ENCODE assay signal across 15 cellular contexts in genomic region chr5:111514087-111514486, GRCh38. TPM values are rescaled to one million over a fixed set of nuclear protein-coding genes. Genes with fewer than 3 reads are reported as not detected.
DNase-seq lines count a peak whose midpoint lies in the region; ATAC-seq and TF ChIP-seq lines count a peak whose summit lies in the region.
"Had no signal": no experiment of that assay in that cellular context is flagged by ENCODE, and none has a peak within 500 bp of the region (broad histone marks: within the 10 kb centered on the region; RNA-seq: fewer than 3 reads in every experiment).

No MANE protein-coding gene starts in this region.

- no peak overlapping the region for H3K4me2 ChIP-seq in smooth muscle cell

- 93% methylated on average over 3 of the region's 3 CpGs for WGBS in smooth muscle cell (ENCODE audit: low lambda C conversion rate)
- WGBS in spleen, 5 donors, result 91 to 96% (median 95%) methylated on average over 3 of the region's 3 CpGs

- peaks cover 42% of the 10 kb centered on the region for H3K4me1 Mint-ChIP-seq in activated T-cell treated with anti-CD3 and anti-CD28 coated beads, Interleukin-2, amount 50 U/mL, for 72 hours (ENCODE audit: low read depth)

- TF ChIP-seq CTCF in RWPE2 (IDR thresholded peaks at IDR 0.05; ENCODE audit: poor library complexity, severe bottlenecking) (no peak), smooth muscle cell (IDR thresholded peaks at IDR 0.05; ENCODE audit: borderline replicate concordance, insufficient read depth, poor library complexity, severe bottlenecking) (no peak), spleen (IDR thresholded peaks at IDR 0.05 in 8 of 11, conservative IDR thresholded peaks at IDR 0.05 in 3 of 11) (no peak)

- peaks cover 23% of the 10 kb centered on the region for H3K36me3 ChIP-seq in RWPE2 (ENCODE audit: low read depth)
- no peaks in the 10 kb centered on the region for H3K36me3 ChIP-seq in smooth muscle cell (ENCODE audit: low read depth)
- H3K36me3 ChIP-seq in spleen, result no peaks in the 10 kb centered on the region
- H3K36me3 ChIP-seq: adrenal gland had no signal

- H3K4me1 ChIP-seq in RWPE2 (ENCODE audit: insufficient read depth, poor library complexity, severe bottlenecking) (peaks cover 24% of the 10 kb centered on the region), smooth muscle cell (ENCODE audit: low read depth) (peaks cover 34% of the 10 kb centered on the region), spleen (peaks cover 12 to 39% (median 32%) of the 10 kb centered on the region in 6 donors)

- H3K4me3 Mint-ChIP-seq in activated T-cell treated with anti-CD3 and anti-CD28 coated beads, Interleukin-2, amount 50 U/mL, for 72 hours, result peak overlapping the region in 1 of 2 donors; percentile 15

- no peak for DNase-seq in activated T-cell treated with anti-CD3 and anti-CD28 coated beads, Interleukin-2, amount 50 U/mL, for 72 hours
- DNase-seq in activated T-cell treated with anti-CD3 and anti-CD28 coated beads, Interleukin-2, amount 50 U/mL, for 1 hour, result no peak
- no peak for DNase-seq in RWPE2 (ENCODE audit: low spot score)
- peak; percentile 43 for DNase-seq in fibroblast of peridontal ligament (ENCODE audit: extremely low read depth)
- no peak for DNase-seq in smooth muscle cell (lab: John Stamatoyannopoulos, UW; ENCODE audit: unreplicated experiment)
- no peak for DNase-seq in spleen
- no peak for DNase-seq in activated CD4-positive, alpha-beta T cell treated with anti-CD3 and anti-CD28 coated beads, Interleukin-2, amount 50 U/mL, for 4 hours
- no peak for DNase-seq in DMS53 (lab: John Stamatoyannopoulos, UW)
- DNase-seq: adrenal gland; cortex of kidney; MV-4-11; NCI-H2171; SIG-M5; stimulated activated CD4-positive, alpha-beta T cell treated with anti-CD3 and anti-CD28 coated beads, Interleukin-15, amount 100 ng/mL, for 24 hours had no signal

- no peaks in the 10 kb centered on the region for H3K9me3 ChIP-seq in RWPE2 (ENCODE audit: severe bottlenecking)
- H3K9me3 ChIP-seq in smooth muscle cell (replicated peaks; ENCODE audit: low read depth), result no peaks in the 10 kb centered on the region
- H3K9me3 ChIP-seq in spleen, result no peaks in the 10 kb centered on the region
- H3K9me3 ChIP-seq: adrenal gland had no signal

- intact Hi-C loops in spleen (cut with DNase I; ENCODE audit: low total_unique reads), result no loop called here

- H3K27me3 ChIP-seq in RWPE2 (ENCODE audit: insufficient read depth, poor library complexity, severe bottlenecking), result no peaks in the 10 kb centered on the region
- no peaks in the 10 kb centered on the region for H3K27me3 ChIP-seq in smooth muscle cell (ENCODE audit: low read depth)
- no peaks in the 10 kb centered on the region for H3K27me3 ChIP-seq in spleen (replicated peaks in 1 of 7)
- H3K27me3 ChIP-seq: adrenal gland had no signal

- H2AFZ ChIP-seq in smooth muscle cell (ENCODE audit: low read depth), result no peak overlapping the region

- H3K9ac ChIP-seq in smooth muscle cell (ENCODE audit: low read depth), result no peak overlapping the region

- H3K9me3 Mint-ChIP-seq in activated T-cell treated with anti-CD3 and anti-CD28 coated beads, Interleukin-2, amount 50 U/mL, for 72 hours, result no peaks in the 10 kb centered on the region
- H3K9me3 Mint-ChIP-seq: memory B cell had no signal

- H3K27ac ChIP-seq in RWPE2 (ENCODE audit: poor library complexity, severe bottlenecking) (peak overlapping the region; percentile 94), smooth muscle cell (ENCODE audit: low read depth) (peak overlapping the region; percentile 92), spleen (no peak overlapping the region)

- peaks cover 3 to 4% of the 10 kb centered on the region in 2 donors for H3K36me3 Mint-ChIP-seq in activated T-cell treated with anti-CD3 and anti-CD28 coated beads, Interleukin-2, amount 50 U/mL, for 72 hours (ENCODE audit: insufficient read depth in 2 of 2)
- H3K36me3 Mint-ChIP-seq: memory B cell had no signal

- no peak for ATAC-seq in activated T-cell treated with anti-CD3 and anti-CD28 coated beads, Interleukin-2, amount 50 U/mL, for 72 hours (replicated peaks in 1 of 2)
- ATAC-seq in RWPE2 (ENCODE audit: low read depth), result no peak

- no peak for TF ChIP-seq POLR2A in spleen (IDR thresholded peaks at IDR 0.05)

- peaks cover 10% of the 10 kb centered on the region for H3F3A ChIP-seq in smooth muscle cell (ENCODE audit: low read depth)

- peaks cover 27% of the 10 kb centered on the region for H4K20me1 ChIP-seq in smooth muscle cell (ENCODE audit: low read depth)

- H3K27ac Mint-ChIP-seq in activated T-cell treated with anti-CD3 and anti-CD28 coated beads, Interleukin-2, amount 50 U/mL, for 72 hours, result peak overlapping the region; percentile 43
- H3K27ac Mint-ChIP-seq: memory B cell had no signal

- H3K27me3 Mint-ChIP-seq in activated T-cell treated with anti-CD3 and anti-CD28 coated beads, Interleukin-2, amount 50 U/mL, for 72 hours (ENCODE audit: low read depth), result no peaks in the 10 kb centered on the region
- H3K27me3 Mint-ChIP-seq: memory B cell had no signal

- H3K79me2 ChIP-seq in smooth muscle cell (ENCODE audit: low read depth), result peaks cover 32% of the 10 kb centered on the region

- H3K4me3 ChIP-seq in RWPE2 (ENCODE audit: severe bottlenecking), result no peak overlapping the region
- H3K4me3 ChIP-seq in smooth muscle cell, result no peak overlapping the region
- no peak overlapping the region for H3K4me3 ChIP-seq in spleen

RNA-seq across cellular contexts. Expression of gene STARD4, which starts 1.8 kb away (rescaled TPM):
- 10 to 100 TPM; 28.9 to 47.4 TPM for total RNA-seq in activated T-cell treated with anti-CD3 and anti-CD28 coated beads, Interleukin-2, amount 50 U/mL, for 72 hours
- total RNA-seq in smooth muscle cell (123 and 152 TPM in 2 replicates), spleen (10 to 100 TPM; 16.3 to 36.7 (median 25.4) TPM)
- polyA plus RNA-seq in smooth muscle cell (32.8 and 41.7 TPM in 2 replicates), spleen (10 to 100 TPM in 1 of 3 donors, 1 to 10 TPM in 2; 5.7 to 10.6 (median 7.3) TPM)

Comparison
In these comparisons a context has a peak if more than half of its experiments do, and no peak if none do; other contexts are left out.
1. H3K27ac ChIP-seq: peak in RWPE2 (single experiment) and smooth muscle cell (single experiment); none in spleen (0 of 8).